In the genomic region with DNA sequence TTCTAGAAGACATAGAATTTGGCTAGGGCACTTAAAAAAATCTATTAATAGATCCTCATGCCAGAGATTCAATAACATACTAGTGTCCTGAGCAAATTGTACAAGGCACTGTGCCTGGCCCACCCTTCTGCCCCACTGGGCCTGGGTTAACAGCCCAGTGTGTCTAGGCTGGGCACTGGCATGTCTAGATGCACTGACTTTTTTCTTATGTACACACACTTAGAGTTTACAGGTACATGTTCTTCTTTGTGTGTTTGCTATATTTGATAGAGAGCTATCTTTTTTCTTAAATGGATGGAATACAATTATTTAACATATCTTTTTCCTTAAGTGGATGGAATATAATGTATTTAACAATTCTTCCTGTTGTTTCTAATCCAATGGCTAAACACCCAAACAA, we compare ENCODE assay signal across 17 cellular contexts.
DNase-seq lines count a peak whose midpoint lies in the region; ATAC-seq and TF ChIP-seq lines count a peak whose summit lies in the region.
"Had no signal": no experiment of that assay in that cellular context is flagged by ENCODE, and none has a peak within 500 bp of the region (broad histone marks: within the 10 kb centered on the region; RNA-seq: fewer than 3 reads in every experiment).

No MANE protein-coding gene starts in this region.

- no peak for TF ChIP-seq EP300 in esophagus muscularis mucosa (IDR thresholded peaks at IDR 0.05)

- no peak overlapping the region for H3K4me3 ChIP-seq in heart right ventricle
- no peak overlapping the region for H3K4me3 ChIP-seq in right cardiac atrium (ENCODE audit: low read length)
- no peak overlapping the region for H3K4me3 ChIP-seq in esophagus muscularis mucosa
- H3K4me3 ChIP-seq in vagina: no peak overlapping the region
- H3K4me3 ChIP-seq: K562, skin epidermis had no signal

- ATAC-seq in heart right ventricle (peak in 1 of 8 donors; percentile 46), right cardiac atrium (no peak), HG02588 (IDR thresholded peaks at IDR 0.05; ENCODE audit: unreplicated experiment) (no peak)
- no peak for ATAC-seq in activated CD8-positive, alpha-beta T cell treated with anti-CD3 and anti-CD28 coated beads for 36 hours
- ATAC-seq: activated naive CD8-positive, alpha-beta T cell treated with anti-CD3 and anti-CD28 coated beads, Interleukin-2, amount 50 U/mL, for 24 hours; K562 had no signal

- DNase-seq in heart right ventricle: no peak
- no peak for DNase-seq in right cardiac atrium
- no peak for DNase-seq in esophagus muscularis mucosa (ENCODE audit: extremely low spot score)
- no peak for DNase-seq in osteocyte (ENCODE audit: extremely low spot score, unreplicated experiment)
- no peak for DNase-seq in vagina (ENCODE audit: extremely low spot score in 2 of 2)
- no peak for DNase-seq in NCI-H510A treated with DMSO at 0.1 percent for 48 hours (lab: John Stamatoyannopoulos, UW)
- DNase-seq in activated CD8-positive, alpha-beta T cell treated with anti-CD3 and anti-CD28 coated beads for 36 hours: no peak
- DNase-seq: activated CD4-positive, alpha-beta memory T cell treated with anti-CD3 and anti-CD28 coated beads, Interleukin-2, amount 10 ng/mL, durations not matched to agents 7 days and 5 days; activated naive CD8-positive, alpha-beta T cell treated with anti-CD3 and anti-CD28 coated beads, Interleukin-2, amount 50 U/mL, for 24 hours; NCI-H1105 treated with DMSO at 0.1 percent for 48 hours; RPMI8226; T-helper 1 cell had no signal

- no peaks in the 10 kb centered on the region for H3K36me3 Mint-ChIP-seq in osteocyte (ENCODE audit: unreplicated experiment)
- H3K36me3 Mint-ChIP-seq in activated CD8-positive, alpha-beta T cell treated with anti-CD3 and anti-CD28 coated beads for 36 hours (ENCODE audit: low read depth): peaks cover 2% of the 10 kb centered on the region

- H3K27ac ChIP-seq in heart right ventricle (peak overlapping the region in 7 of 10 donors; percentile 13 to 86 (median 69)), right cardiac atrium (ENCODE audit: low read length) (no peak overlapping the region), esophagus muscularis mucosa (replicated peaks in 1 of 4) (peak overlapping the region; percentile 64 to 80 (median 77)), vagina (peak overlapping the region; percentile 79)
- H3K27ac ChIP-seq: HL-60 had no signal

- H3K36me3 ChIP-seq in heart right ventricle (no peaks in the 10 kb centered on the region), esophagus muscularis mucosa (no peaks in the 10 kb centered on the region), vagina (no peaks in the 10 kb centered on the region)

- TF ChIP-seq CTCF in heart right ventricle (IDR thresholded peaks at IDR 0.05) (no peak), esophagus muscularis mucosa (IDR thresholded peaks at IDR 0.05) (no peak), osteocyte (IDR thresholded peaks at IDR 0.05) (no peak), vagina (IDR thresholded peaks at IDR 0.05) (no peak)
- TF ChIP-seq CTCF in activated CD8-positive, alpha-beta T cell treated with anti-CD3 and anti-CD28 coated beads for 36 hours (IDR thresholded peaks at IDR 0.05): no peak

- H3K9me3 ChIP-seq in heart right ventricle (peaks cover 0 to 20% (median 0%) of the 10 kb centered on the region in 11 donors), right cardiac atrium (ENCODE audit: control insufficient read depth, low read length) (no peaks in the 10 kb centered on the region), esophagus muscularis mucosa (no peaks in the 10 kb centered on the region), vagina (no peaks in the 10 kb centered on the region)

- H3K27me3 ChIP-seq in heart right ventricle (no peaks in the 10 kb centered on the region), right cardiac atrium (ENCODE audit: control insufficient read depth, insufficient read depth) (no peaks in the 10 kb centered on the region), esophagus muscularis mucosa (no peaks in the 10 kb centered on the region), vagina (no peaks in the 10 kb centered on the region)

- peak overlapping the region; percentile 90 for H3K27ac Mint-ChIP-seq in osteocyte (ENCODE audit: unreplicated experiment)
- H3K27ac Mint-ChIP-seq in activated CD8-positive, alpha-beta T cell treated with anti-CD3 and anti-CD28 coated beads for 36 hours: no peak overlapping the region
- H3K27ac Mint-ChIP-seq: activated CD4-positive, alpha-beta memory T cell treated with anti-CD3 and anti-CD28 coated beads, Interleukin-2, amount 10 ng/mL, durations not matched to agents 7 days and 5 days; activated naive CD8-positive, alpha-beta T cell treated with anti-CD3 and anti-CD28 coated beads, Interleukin-2, amount 50 U/mL, for 24 hours; activated T-helper 1 cell treated with anti-CD3 and anti-CD28 coated beads, Interleukin-12 subunit alpha, Interleukin-12 subunit beta, Interleukin-2, Interleukin-4 antibody, amounts not matched to agents 30 ng/mL and 10 ng/mL and 1 ng/mL, durations not matched to agents 14 hours and 24 hours and 36 hours had no signal

- POLR2A ChIA-PET in activated CD8-positive, alpha-beta T cell treated with anti-CD3 and anti-CD28 coated beads for 36 hours (lab: Charles Lee): no interaction called here

- no peaks in the 10 kb centered on the region for H3K27me3 Mint-ChIP-seq in osteocyte (ENCODE audit: unreplicated experiment)
- peaks cover 18% of the 10 kb centered on the region for H3K27me3 Mint-ChIP-seq in activated CD8-positive, alpha-beta T cell treated with anti-CD3 and anti-CD28 coated beads for 36 hours
- H3K27me3 Mint-ChIP-seq: activated CD4-positive, alpha-beta memory T cell treated with anti-CD3 and anti-CD28 coated beads, Interleukin-2, amount 10 ng/mL, durations not matched to agents 7 days and 5 days had no signal

- peaks cover 11 to 45% (median 26%) of the 10 kb centered on the region in 9 donors for H3K4me1 ChIP-seq in heart right ventricle
- no peaks in the 10 kb centered on the region for H3K4me1 ChIP-seq in right cardiac atrium (ENCODE audit: control insufficient read depth, insufficient read depth, low read length)
- H3K4me1 ChIP-seq in esophagus muscularis mucosa: peaks cover 28 to 41% (median 36%) of the 10 kb centered on the region in 4 donors
- H3K4me1 ChIP-seq in vagina: peaks cover 29% of the 10 kb centered on the region

- intact Hi-C loops in heart right ventricle (cut with DNase I): loop anchor here in 1 of 10 donors (10.0 kb wide), 1 partner anchor 55 kb away; no protein-coding TSS in a partner anchor
- intact Hi-C loops in right cardiac atrium (cut with DNase I): no loop called here
- intact Hi-C loops in esophagus muscularis mucosa (cut with DNase I): no loop called here
- intact Hi-C loops in vagina (cut with DNase I): no loop called here
- intact Hi-C loops in activated CD8-positive, alpha-beta T cell treated with anti-CD3 and anti-CD28 coated beads for 36 hours (cut with micrococcal nuclease): no loop called here

- H3K4me3 Mint-ChIP-seq in osteocyte (ENCODE audit: unreplicated experiment): peak overlapping the region; percentile 55
- no peak overlapping the region for H3K4me3 Mint-ChIP-seq in activated CD8-positive, alpha-beta T cell treated with anti-CD3 and anti-CD28 coated beads for 36 hours
- H3K4me3 Mint-ChIP-seq: activated CD4-positive, alpha-beta memory T cell treated with anti-CD3 and anti-CD28 coated beads, Interleukin-2, amount 10 ng/mL, durations not matched to agents 7 days and 5 days; activated naive CD8-positive, alpha-beta T cell treated with anti-CD3 and anti-CD28 coated beads, Interleukin-2, amount 50 U/mL, for 24 hours; activated T-helper 1 cell treated with anti-CD3 and anti-CD28 coated beads, Interleukin-12 subunit alpha, Interleukin-12 subunit beta, Interleukin-2, Interleukin-4 antibody, amounts not matched to agents 30 ng/mL and 10 ng/mL and 1 ng/mL, durations not matched to agents 14 hours and 24 hours and 36 hours had no signal

- peaks cover 46% of the 10 kb centered on the region for H3K4me1 Mint-ChIP-seq in osteocyte (ENCODE audit: unreplicated experiment)
- peaks cover 17% of the 10 kb centered on the region for H3K4me1 Mint-ChIP-seq in activated CD8-positive, alpha-beta T cell treated with anti-CD3 and anti-CD28 coated beads for 36 hours (ENCODE audit: low read depth)

- CTCF ChIA-PET in activated CD8-positive, alpha-beta T cell treated with anti-CD3 and anti-CD28 coated beads for 36 hours (lab: Charles Lee): no interaction called here

- H3K9me3 Mint-ChIP-seq in osteocyte (ENCODE audit: unreplicated experiment): peaks cover 16% of the 10 kb centered on the region
- H3K9me3 Mint-ChIP-seq in activated CD8-positive, alpha-beta T cell treated with anti-CD3 and anti-CD28 coated beads for 36 hours: peaks cover 10% of the 10 kb centered on the region

- no peak for TF ChIP-seq POLR2A in esophagus muscularis mucosa (IDR thresholded peaks at IDR 0.05; ENCODE audit: low read depth)
- no peak for TF ChIP-seq POLR2A in vagina (IDR thresholded peaks at IDR 0.05)
